1 cellular context compared by ENCODE assay signal in genomic region chr16:88951501-88951900, GRCh38.
TF ChIP-seq lines count a peak whose summit lies in the region.

No MANE protein-coding gene starts in this region.

TF ChIP-seq in HCT116, 20 proteins besides CTCF, POLR2A, EP300 and RAD21 (continued from another document):
- TF ChIP-seq REST (IDR thresholded peaks at IDR 0.05; ENCODE audit: low read depth) (no peak), EZH2 (IDR thresholded peaks at IDR 0.05) (no peak), SP1 (IDR thresholded peaks at IDR 0.05; ENCODE audit: low read depth) (no peak), ZNF274 (IDR thresholded peaks at IDR 0.05; ENCODE audit: low read depth, low read length) (no peak)
